ENCODE assay signal across 1 cellular context in genomic region chr16:69599731-69600130, GRCh38.
TF ChIP-seq lines count a peak whose summit lies in the region.

No MANE protein-coding gene starts in this region.

TF ChIP-seq in GM23338, 12 proteins besides CTCF, POLR2A, EP300 and RAD21 (continued from another document):
- TF ChIP-seq EZH2phosphoT487 (IDR thresholded peaks at IDR 0.05; ENCODE audit: unreplicated experiment), result no peak
- no peak for TF ChIP-seq ZNF114 (CRISPR knock-in tag; IDR thresholded peaks at IDR 0.05)
- TF ChIP-seq REST (IDR thresholded peaks at IDR 0.05; ENCODE audit: unreplicated experiment), result no peak
- TF ChIP-seq STAT1 (IDR thresholded peaks at IDR 0.05; ENCODE audit: unreplicated experiment), result no peak
- TF ChIP-seq CREB1 (CRISPR knock-in tag; IDR thresholded peaks at IDR 0.05; ENCODE audit: low read depth), result no peak
- no peak for TF ChIP-seq JUNB (IDR thresholded peaks at IDR 0.05; ENCODE audit: unreplicated experiment)
- TF ChIP-seq EZH2 (IDR thresholded peaks at IDR 0.05; ENCODE audit: low read depth, unreplicated experiment), result no peak
